In genomic region chr3:73813978-73814292, GRCh38 we compare ENCODE assay signal across 22 cellular contexts.
DNase-seq lines count a peak whose midpoint lies in the region; ATAC-seq and TF ChIP-seq lines count a peak whose summit lies in the region.
"Had no signal": no experiment of that assay in that cellular context is flagged by ENCODE, and none has a peak within 500 bp of the region (broad histone marks: within the 10 kb centered on the region; RNA-seq: fewer than 3 reads in every experiment).

No MANE protein-coding gene starts in this region.

- no peaks in the 10 kb centered on the region for H3K79me2 ChIP-seq in ACC112 (ENCODE audit: control insufficient read depth, insufficient read depth, low read length, unreplicated experiment)

- ATAC-seq in GM21717 (IDR thresholded peaks at IDR 0.05; ENCODE audit: unreplicated experiment), result no peak
- ATAC-seq: GM12878 had no signal

- no peaks in the 10 kb centered on the region for H3K9me3 ChIP-seq in prostate gland
- H3K9me3 ChIP-seq: BE2C had no signal

- intact Hi-C loops in prostate gland (cut with DNase I), result no loop called here

- no peak for TF ChIP-seq POLR2A in prostate gland (IDR thresholded peaks at IDR 0.05)

- peak overlapping the region; percentile 79 for H3K27ac ChIP-seq in ACC112 (ENCODE audit: low read depth, low read length)
- peak overlapping the region; percentile 59 for H3K27ac ChIP-seq in VCaP
- peak overlapping the region; percentile 51 for H3K27ac ChIP-seq in prostate gland
- H3K27ac ChIP-seq: 22Rv1; BLaER1 treated with 17β-estradiol and CSF1 and Interleukin-3, amounts not matched to agents 10 nM and 100 nM had no signal

- WGBS in prostate gland, result 84% methylated on average over 2 of the region's 2 CpGs

- H3K27ac Mint-ChIP-seq in nephron, result peak overlapping the region; percentile 19 to 78 (median 71)
- H3K27ac Mint-ChIP-seq: CD4-positive, alpha-beta T cell had no signal

- no peaks in the 10 kb centered on the region for H3K27me3 ChIP-seq in ACC112 (ENCODE audit: insufficient read depth, low read length)
- no peaks in the 10 kb centered on the region for H3K27me3 ChIP-seq in prostate gland (replicated peaks; ENCODE audit: insufficient read depth)
- H3K27me3 ChIP-seq: BE2C; BLaER1 treated with 17β-estradiol and CSF1 and Interleukin-3, amounts not matched to agents 10 nM and 100 nM had no signal

- no peak overlapping the region for H2AFZ ChIP-seq in ACC112 (ENCODE audit: low read length, unreplicated experiment)

- H3K4me3 Mint-ChIP-seq in nephron, result no peak overlapping the region
- H3K4me3 Mint-ChIP-seq: CD4-positive, alpha-beta T cell had no signal

- DNase-seq in prostate gland (ENCODE audit: low spot score), result no peak
- DNase-seq in H4 (ENCODE audit: low spot score), result no peak
- DNase-seq in HUDEP-2 (lab: John Stamatoyannopoulos, UW; ENCODE audit: unreplicated experiment in 76 of 76), result no peak
- no peak for DNase-seq in activated CD4-positive, alpha-beta T cell treated with anti-CD3 and anti-CD28 coated beads, Interleukin-2, amount 50 U/mL, for 48 hours
- DNase-seq: ACHN; AML-193; Calu3; CD4-positive, alpha-beta T cell; DMS153; DND-41; GOT3; H7; HCEC 1CT had no signal

- peak overlapping the region; percentile 72 for H3K4me3 ChIP-seq in ACC112 (ENCODE audit: low read depth, low read length)
- no peak overlapping the region for H3K4me3 ChIP-seq in prostate gland
- H3K4me3 ChIP-seq: BLaER1 treated with 17β-estradiol and CSF1 and Interleukin-3, amounts not matched to agents 10 nM and 100 nM; GM12878 had no signal

- no peaks in the 10 kb centered on the region for H3K36me3 Mint-ChIP-seq in nephron (ENCODE audit: low read depth)
- H3K36me3 Mint-ChIP-seq: CD14-positive monocyte had no signal

- H3K4me1 Mint-ChIP-seq in nephron, result peaks cover 20% of the 10 kb centered on the region

- H3K36me3 ChIP-seq in ACC112 (ENCODE audit: insufficient read depth, low read length) (no peaks in the 10 kb centered on the region), prostate gland (no peaks in the 10 kb centered on the region)
- H3K36me3 ChIP-seq: BE2C; BLaER1 treated with 17β-estradiol and CSF1 and Interleukin-3, amounts not matched to agents 10 nM and 100 nM had no signal

- H3K4me1 ChIP-seq in ACC112 (ENCODE audit: control insufficient read depth, insufficient read depth, low read length, unreplicated experiment), result peaks cover 17% of the 10 kb centered on the region
- H3K4me1 ChIP-seq in prostate gland (replicated peaks), result no peaks in the 10 kb centered on the region
- H3K4me1 ChIP-seq: BE2C had no signal

- H3K9me3 Mint-ChIP-seq in nephron, result peaks cover 7% of the 10 kb centered on the region

- peaks cover 3% of the 10 kb centered on the region for H3K27me3 Mint-ChIP-seq in nephron (ENCODE audit: low read depth)
- H3K27me3 Mint-ChIP-seq: CD4-positive, alpha-beta T cell had no signal

- no peak for TF ChIP-seq CTCF in VCaP (conservative IDR thresholded peaks at IDR 0.05)
- TF ChIP-seq CTCF in nephron (IDR thresholded peaks at IDR 0.05; ENCODE audit: unreplicated experiment in 3 of 3), result no peak
- TF ChIP-seq CTCF in prostate gland (IDR thresholded peaks at IDR 0.05), result no peak
